ENCODE assay signal across 15 cellular contexts in the genomic region with DNA sequence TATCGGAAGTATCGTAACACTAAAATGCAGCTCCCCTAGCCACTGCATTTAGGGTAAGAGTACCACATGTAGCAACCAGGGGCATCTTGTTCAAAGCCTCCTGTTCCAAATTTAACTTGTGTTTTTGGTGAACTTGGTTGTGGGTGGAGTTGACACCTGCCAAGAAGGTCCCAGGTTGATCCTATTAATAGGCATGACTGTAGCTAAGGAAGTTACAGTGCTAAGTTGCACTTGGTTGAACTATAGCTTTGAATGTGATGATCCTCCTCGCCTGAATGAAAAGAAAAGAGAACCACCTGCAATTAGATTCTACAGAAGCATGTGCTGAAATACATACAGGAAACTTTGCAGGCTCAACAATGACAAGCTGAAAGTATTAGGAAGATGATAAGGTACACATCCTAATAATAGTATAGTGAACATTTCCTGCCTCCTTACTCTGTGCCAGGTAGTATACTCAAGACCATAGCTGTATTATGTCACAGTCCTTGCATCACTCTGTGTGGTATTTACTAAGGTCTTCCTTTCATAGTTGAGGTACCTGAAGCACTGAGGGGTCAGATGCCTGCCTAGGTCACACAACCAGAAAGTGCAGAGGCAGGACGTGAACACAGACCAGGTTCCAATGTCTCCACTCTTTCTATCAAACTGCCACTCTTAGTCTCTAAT.
A peak's percentile ranks its signal among the peaks of the same experiment; 100 is the strongest.
DNase-seq lines count a peak whose midpoint lies in the region; ATAC-seq and TF ChIP-seq lines count a peak whose summit lies in the region.
"Had no signal": no experiment of that assay in that cellular context is flagged by ENCODE, and none has a peak within 500 bp of the region (broad histone marks: within the 10 kb centered on the region; RNA-seq: fewer than 3 reads in every experiment).

No MANE protein-coding gene starts in this region.

- H3K4me1 ChIP-seq in HAP-1 = no peaks in the 10 kb centered on the region
- H3K4me1 ChIP-seq: colonic mucosa, esophagus squamous epithelium, lower lobe of right lung had no signal

- peaks cover 4% of the 10 kb centered on the region for H3K36me3 Mint-ChIP-seq in IgD-negative memory B cell
- H3K36me3 Mint-ChIP-seq in stimulated activated memory B cell treated with anti-CD40 and anti-IgM and Interleukin-4, amounts not matched to agents 10 μg/mL and 1 μg/mL and 100 μg/mL, for 72 hours = no peaks in the 10 kb centered on the region
- H3K36me3 Mint-ChIP-seq: T-cell had no signal

- peak overlapping the region; percentile 88 to 98 (median 88) for H3K27ac Mint-ChIP-seq in IgD-negative memory B cell
- peak overlapping the region; percentile 90 for H3K27ac Mint-ChIP-seq in stimulated activated memory B cell treated with anti-CD40 and anti-IgM and Interleukin-4, amounts not matched to agents 10 μg/mL and 1 μg/mL and 100 μg/mL, for 72 hours
- H3K27ac Mint-ChIP-seq: T-cell had no signal

- H3K4me3 ChIP-seq in coronary artery (no peak overlapping the region), HAP-1 (no peak overlapping the region)
- H3K4me3 ChIP-seq: colonic mucosa, esophagus squamous epithelium, lower lobe of right lung had no signal

- H3K36me3 ChIP-seq in HAP-1 (replicated peaks) = no peaks in the 10 kb centered on the region
- H3K36me3 ChIP-seq: colonic mucosa, esophagus squamous epithelium, lower lobe of right lung had no signal

- peaks cover 0 to 2% (median 0%) of the 10 kb centered on the region in 3 donors for H3K9me3 Mint-ChIP-seq in IgD-negative memory B cell
- H3K9me3 Mint-ChIP-seq in stimulated activated memory B cell treated with anti-CD40 and anti-IgM and Interleukin-4, amounts not matched to agents 10 μg/mL and 1 μg/mL and 100 μg/mL, for 72 hours = no peaks in the 10 kb centered on the region
- H3K9me3 Mint-ChIP-seq: T-cell had no signal

- H3K27me3 ChIP-seq in HAP-1 (ENCODE audit: low read depth) = 0 out of 2 replicates have a peak, but pooled peaks cover 2% of the 10 kb centered on the region
- H3K27me3 ChIP-seq: colonic mucosa, esophagus squamous epithelium had no signal

- no peak for TF ChIP-seq CTCF in coronary artery (IDR thresholded peaks at IDR 0.05)

- ATAC-seq in GM18868 (IDR thresholded peaks at IDR 0.05; ENCODE audit: unreplicated experiment) (peak; percentile 31), HG02610 (IDR thresholded peaks at IDR 0.05; ENCODE audit: unreplicated experiment) (peak; percentile 31), GM19023 (IDR thresholded peaks at IDR 0.05; ENCODE audit: unreplicated experiment) (no peak)
- ATAC-seq in stimulated activated memory B cell treated with anti-CD40 and anti-IgM and Interleukin-4, amounts not matched to agents 10 μg/mL and 1 μg/mL and 100 μg/mL, for 72 hours = peak; percentile 84
- ATAC-seq: lower lobe of right lung, T-cell had no signal

- H3K4me3 Mint-ChIP-seq in IgD-negative memory B cell = peak overlapping the region; percentile 54 to 90 (median 78)
- H3K4me3 Mint-ChIP-seq in stimulated activated memory B cell treated with anti-CD40 and anti-IgM and Interleukin-4, amounts not matched to agents 10 μg/mL and 1 μg/mL and 100 μg/mL, for 72 hours = peak overlapping the region; percentile 3
- H3K4me3 Mint-ChIP-seq: T-cell had no signal

- in situ Hi-C loops in HAP-1 (cut with MboI; ENCODE audit: low sequenced_read_pairs) = no loop called here

- H3K27me3 Mint-ChIP-seq in IgD-negative memory B cell = no peaks in the 10 kb centered on the region
- H3K27me3 Mint-ChIP-seq in stimulated activated memory B cell treated with anti-CD40 and anti-IgM and Interleukin-4, amounts not matched to agents 10 μg/mL and 1 μg/mL and 100 μg/mL, for 72 hours = no peaks in the 10 kb centered on the region

- DNase-seq in coronary artery (ENCODE audit: low spot score) (no peak), HAP-1 (ENCODE audit: low spot score in 2 of 2) (no peak)
- DNase-seq: activated CD4-positive, alpha-beta T cell treated with anti-CD3 and anti-CD28 coated beads for 1 hour; activated T-cell treated with anti-CD3 and anti-CD28 coated beads, Interleukin-2, amount 50 U/mL, for 1 hour; colonic mucosa; esophagus squamous epithelium; GDM1; lower lobe of right lung; NCI-H446; T-cell had no signal

- peaks cover 76 to 86% (median 80%) of the 10 kb centered on the region in 3 donors for H3K4me1 Mint-ChIP-seq in IgD-negative memory B cell
- peaks cover 83% of the 10 kb centered on the region for H3K4me1 Mint-ChIP-seq in stimulated activated memory B cell treated with anti-CD40 and anti-IgM and Interleukin-4, amounts not matched to agents 10 μg/mL and 1 μg/mL and 100 μg/mL, for 72 hours

- H3K27ac ChIP-seq in coronary artery = no peak overlapping the region
- H3K27ac ChIP-seq: colonic mucosa, esophagus squamous epithelium, lower lobe of right lung had no signal

- H3K9me3 ChIP-seq in HAP-1 = no peaks in the 10 kb centered on the region
- H3K9me3 ChIP-seq: colonic mucosa, esophagus squamous epithelium, lower lobe of right lung had no signal
